ENCODE assay signal across 2 cellular contexts in genomic region chr1:21767106-21767505, GRCh38.
TF ChIP-seq lines count a peak whose summit lies in the region.

No MANE protein-coding gene starts in this region.

TF ChIP-seq in HEK293, 187 proteins besides CTCF, POLR2A, EP300 and RAD21:
- TF ChIP-seq PRDM10 (tag by site-specific recombination; IDR thresholded peaks at IDR 0.05): peak; percentile 72
- TF ChIP-seq ZNF121 (tag by site-specific recombination; IDR thresholded peaks at IDR 0.05): 0 out of 2 replicates have a peak, but pooled peaks have one; percentile 10

TF ChIP-seq in H1, 55 proteins besides CTCF, POLR2A, EP300 and RAD21:
- peak; percentile 73 for TF ChIP-seq CEBPB (IDR thresholded peaks at IDR 0.05; ENCODE audit: low read depth, low read length)
